In genomic region chr10:75624632-75625031, GRCh38 we compare ENCODE assay signal across 14 cellular contexts.
A peak's percentile ranks its signal among the peaks of the same experiment; 100 is the strongest.
DNase-seq lines count a peak whose midpoint lies in the region.
"Had no signal": no experiment of that assay in that cellular context is flagged by ENCODE, and none has a peak within 500 bp of the region (broad histone marks: within the 10 kb centered on the region; RNA-seq: fewer than 3 reads in every experiment).

No MANE protein-coding gene starts in this region.

- peak; percentile 65 for DNase-seq in NCI-H1105 treated with DMSO at 0.1 percent for 48 hours (lab: John Stamatoyannopoulos, UW)
- no peak for DNase-seq in NCI-H1105 (lab: John Stamatoyannopoulos, UW)
- DNase-seq in NCI-H748 (lab: John Stamatoyannopoulos, UW; ENCODE audit: unreplicated experiment) = peak; percentile 1
- DNase-seq in NCI-H748 treated with DMSO at 0.1 percent for 48 hours (lab: John Stamatoyannopoulos, UW) = no peak
- DNase-seq in SK-MEL-5 (ENCODE audit: low read depth, low spot score) = peak; percentile 11
- DNase-seq in OCI-M1 (lab: John Stamatoyannopoulos, UW) = no peak
- DNase-seq in ureter (ENCODE audit: low spot score) = no peak
- DNase-seq: AML-193; CD4-positive, alpha-beta memory T cell; DMS153; DMS79; GDM1; HCEC 1CT; IMR-90 had no signal

- in situ Hi-C loops in SK-MEL-5 (cut with HindIII; ENCODE audit: low pct_unique_long_range_greater_than_20kb, low sequenced_read_pairs) = no loop called here

Comparison
In these comparisons a context has a peak if more than half of its experiments do, and no peak if none do; other contexts are left out.
1. DNase-seq: peak in NCI-H1105 treated with DMSO at 0.1 percent for 48 hours (single experiment), NCI-H748 (single experiment) and SK-MEL-5 (single experiment); none in NCI-H1105 (single experiment), NCI-H748 treated with DMSO at 0.1 percent for 48 hours (single experiment), OCI-M1 (single experiment) and ureter (single experiment).